25 cellular contexts compared by ENCODE assay signal in genomic region chr5:108935602-108936001, GRCh38.
"Had no signal": no experiment of that assay in that cellular context is flagged by ENCODE, and none has a peak within 500 bp of the region (broad histone marks: within the 10 kb centered on the region; RNA-seq: fewer than 3 reads in every experiment).

No MANE protein-coding gene starts in this region.

- H3K9me3 ChIP-seq: lower lobe of right lung had no signal

- H3K4me3 ChIP-seq: coronary artery, dorsolateral prefrontal cortex, esophagus muscularis mucosa, gastroesophageal sphincter, heart left ventricle, hepatocyte, left lung, lower lobe of right lung, mucosa of descending colon had no signal

- H3K4me1 ChIP-seq: foreskin keratinocyte, left lung, lower lobe of right lung had no signal

- H3K4me2 ChIP-seq: hepatocyte had no signal

- H3K27me3 ChIP-seq: dorsolateral prefrontal cortex, esophagus muscularis mucosa, foreskin keratinocyte, gastroesophageal sphincter, heart left ventricle, hepatocyte, left lung had no signal

- ATAC-seq: foreskin keratinocyte, gastroesophageal sphincter, heart left ventricle, left lung, left ventricle myocardium superior, lower lobe of right lung, mucosa of descending colon had no signal

- FAIRE-seq: colon, endothelial cell of umbilical vein, frontal cortex, kidney had no signal

- H3K27ac ChIP-seq: coronary artery, dorsolateral prefrontal cortex, esophagus muscularis mucosa, foreskin keratinocyte, heart left ventricle, hepatocyte, left lung, lower lobe of right lung had no signal

- H2AFZ ChIP-seq: hepatocyte had no signal

- H3K36me3 ChIP-seq: lower lobe of right lung had no signal

- DNase-seq: cerebellar nuclear complex; dermis blood vessel endothelial cell; dorsolateral prefrontal cortex; effector CD4-positive, alpha-beta T cell; effector memory CD4-positive, alpha-beta T cell; foreskin keratinocyte; heart left ventricle; hypothalamus; immature natural killer cell; islet precursor cell; kidney; kidney glomerular epithelial cell; left lung; left ventricle myocardium superior; lower lobe of right lung; mesenchymal stem cell; mucosa of descending colon; naive B cell had no signal
